15 cellular contexts compared by ENCODE assay signal in the genomic region with DNA sequence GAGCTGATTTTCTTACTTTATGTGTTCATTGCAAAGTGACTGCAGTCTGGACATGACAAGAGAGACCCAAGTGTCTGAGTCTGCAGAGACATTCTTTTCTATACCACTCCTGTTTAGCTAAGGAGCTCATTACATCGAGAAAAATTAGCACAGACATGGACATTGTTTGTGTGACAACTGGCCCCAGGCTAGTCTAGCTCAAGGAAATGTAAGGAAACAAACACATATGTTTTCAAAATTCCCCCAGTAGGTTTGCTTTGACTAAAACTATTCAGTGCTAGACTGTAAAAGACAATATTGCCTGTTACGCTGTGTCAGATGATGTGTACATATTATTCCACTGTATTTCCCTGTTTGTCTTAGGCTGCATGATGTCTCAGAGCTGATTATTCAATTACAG. TPM values are rescaled to one million over a fixed set of nuclear protein-coding genes. Genes with fewer than 3 reads are reported as not detected.
A peak's percentile ranks its signal among the peaks of the same experiment; 100 is the strongest.
DNase-seq lines count a peak whose midpoint lies in the region; ATAC-seq and TF ChIP-seq lines count a peak whose summit lies in the region.
"Had no signal": no experiment of that assay in that cellular context is flagged by ENCODE, and none has a peak within 500 bp of the region (broad histone marks: within the 10 kb centered on the region; RNA-seq: fewer than 3 reads in every experiment).

No MANE protein-coding gene starts in this region.

- no peak for TF ChIP-seq CTCF in LNCaP clone FGC (IDR thresholded peaks at IDR 0.05; ENCODE audit: control insufficient read depth, extremely low read depth, insufficient read depth)
- TF ChIP-seq CTCF in MCF 10A (IDR thresholded peaks at IDR 0.05; ENCODE audit: unreplicated experiment), result no peak

- intact Hi-C loops in MCF 10A (cut with micrococcal nuclease), result no loop called here

- CTCF ChIA-PET in MCF 10A (lab: Yijun Ruan, JAX), result no interaction called here
- CTCF ChIA-PET in activated naive CD4-positive, alpha-beta T cell treated with anti-CD3 and anti-CD28 coated beads, Interleukin-2, amount 10 ng/mL, durations not matched to agents 7 days and 5 days (lab: Charles Lee), result no interaction called here

- H3K4me3 ChIP-seq in LNCaP clone FGC (ENCODE audit: low read depth, low read length), result no peak overlapping the region
- H3K4me3 ChIP-seq: BLaER1, GM23248 had no signal

- no peaks in the 10 kb centered on the region for H3K9me3 Mint-ChIP-seq in MCF 10A (ENCODE audit: unreplicated experiment)
- H3K9me3 Mint-ChIP-seq in activated naive CD4-positive, alpha-beta T cell treated with anti-CD3 and anti-CD28 coated beads, Interleukin-2, amount 10 ng/mL, durations not matched to agents 7 days and 5 days, result no peaks in the 10 kb centered on the region
- no peaks in the 10 kb centered on the region for H3K9me3 Mint-ChIP-seq in T-helper 2 cell treated with Interferon-gamma antibody and Interleukin-4, amounts not matched to agents 5 μg/mL and 100 μg/mL, for 36 hours
- H3K9me3 Mint-ChIP-seq: CD8-positive, alpha-beta T cell had no signal

- peak; percentile 41 for ATAC-seq in esophagus mucosa
- ATAC-seq: CD8-positive, alpha-beta T cell had no signal

- DNase-seq in COLO829 (ENCODE audit: low spot score) (peak; percentile 45), LNCaP clone FGC (ENCODE audit: low read depth) (peak; percentile 26), MCF 10A (ENCODE audit: unreplicated experiment) (no peak)
- DNase-seq in activated naive CD4-positive, alpha-beta T cell treated with anti-CD3 and anti-CD28 coated beads, Interleukin-2, amount 10 ng/mL, durations not matched to agents 7 days and 5 days, result no peak
- no peak for DNase-seq in T-helper 2 cell treated with Interferon-gamma antibody and Interleukin-4, amounts not matched to agents 5 μg/mL and 100 μg/mL, for 36 hours (ENCODE audit: low spot score)
- DNase-seq: CD4-positive, CD25-positive, alpha-beta regulatory T cell; CD8-positive, alpha-beta T cell; DMS53; DMS79 treated with DMSO at 0.1 percent for 48 hours; GM23248; H7; HCEC 1CT had no signal

- H3K4me1 Mint-ChIP-seq in MCF 10A (ENCODE audit: insufficient read depth, unreplicated experiment), result no peaks in the 10 kb centered on the region
- no peaks in the 10 kb centered on the region for H3K4me1 Mint-ChIP-seq in activated naive CD4-positive, alpha-beta T cell treated with anti-CD3 and anti-CD28 coated beads, Interleukin-2, amount 10 ng/mL, durations not matched to agents 7 days and 5 days
- H3K4me1 Mint-ChIP-seq in T-helper 2 cell treated with Interferon-gamma antibody and Interleukin-4, amounts not matched to agents 5 μg/mL and 100 μg/mL, for 36 hours (ENCODE audit: low read depth), result no peaks in the 10 kb centered on the region
- H3K4me1 Mint-ChIP-seq: B cell; CD4-positive, CD25-positive, alpha-beta regulatory T cell had no signal

- H3K27ac Mint-ChIP-seq in MCF 10A (ENCODE audit: low read depth, unreplicated experiment), result no peak overlapping the region
- no peak overlapping the region for H3K27ac Mint-ChIP-seq in activated naive CD4-positive, alpha-beta T cell treated with anti-CD3 and anti-CD28 coated beads, Interleukin-2, amount 10 ng/mL, durations not matched to agents 7 days and 5 days
- H3K27ac Mint-ChIP-seq in T-helper 2 cell treated with Interferon-gamma antibody and Interleukin-4, amounts not matched to agents 5 μg/mL and 100 μg/mL, for 36 hours, result no peak overlapping the region
- H3K27ac Mint-ChIP-seq: B cell; CD4-positive, CD25-positive, alpha-beta regulatory T cell; CD8-positive, alpha-beta T cell had no signal

- no TSS peak for BruUV-seq in MCF 10A (replicated peaks; lab: Mats Ljungman, UMichigan)

- POLR2A ChIA-PET in MCF 10A (lab: Yijun Ruan, JAX), result interaction anchor here (0.6 kb wide), 1 partner anchor 504 kb away, joined by 4 read pairs; no protein-coding TSS in a partner anchor

- H3K27me3 Mint-ChIP-seq in MCF 10A (ENCODE audit: insufficient read depth, unreplicated experiment), result no peaks in the 10 kb centered on the region
- no peaks in the 10 kb centered on the region for H3K27me3 Mint-ChIP-seq in activated naive CD4-positive, alpha-beta T cell treated with anti-CD3 and anti-CD28 coated beads, Interleukin-2, amount 10 ng/mL, durations not matched to agents 7 days and 5 days
- peaks cover 8% of the 10 kb centered on the region for H3K27me3 Mint-ChIP-seq in T-helper 2 cell treated with Interferon-gamma antibody and Interleukin-4, amounts not matched to agents 5 μg/mL and 100 μg/mL, for 36 hours (ENCODE audit: low read depth)

- no peak overlapping the region for H3K4me3 Mint-ChIP-seq in MCF 10A (ENCODE audit: unreplicated experiment)
- no peak overlapping the region for H3K4me3 Mint-ChIP-seq in activated naive CD4-positive, alpha-beta T cell treated with anti-CD3 and anti-CD28 coated beads, Interleukin-2, amount 10 ng/mL, durations not matched to agents 7 days and 5 days
- no peak overlapping the region for H3K4me3 Mint-ChIP-seq in T-helper 2 cell treated with Interferon-gamma antibody and Interleukin-4, amounts not matched to agents 5 μg/mL and 100 μg/mL, for 36 hours
- H3K4me3 Mint-ChIP-seq: B cell; CD4-positive, CD25-positive, alpha-beta regulatory T cell; CD8-positive, alpha-beta T cell had no signal

- no peaks in the 10 kb centered on the region for H3K36me3 Mint-ChIP-seq in MCF 10A (ENCODE audit: insufficient read depth, unreplicated experiment)
- H3K36me3 Mint-ChIP-seq in activated naive CD4-positive, alpha-beta T cell treated with anti-CD3 and anti-CD28 coated beads, Interleukin-2, amount 10 ng/mL, durations not matched to agents 7 days and 5 days, result no peaks in the 10 kb centered on the region
- H3K36me3 Mint-ChIP-seq in T-helper 2 cell treated with Interferon-gamma antibody and Interleukin-4, amounts not matched to agents 5 μg/mL and 100 μg/mL, for 36 hours (ENCODE audit: low read depth), result no peaks in the 10 kb centered on the region
- H3K36me3 Mint-ChIP-seq: CD4-positive, CD25-positive, alpha-beta regulatory T cell had no signal

RNA-seq across cellular contexts. Expression of gene TPRG1, which starts 40.9 kb away (rescaled TPM):
- total RNA-seq in esophagus mucosa (30.4 TPM), MCF 10A (2022) (1.5 and 2.0 TPM in 2 replicates)
- total RNA-seq: GM23248 had no signal

Comparison
In these comparisons a context has a peak if more than half of its experiments do, and no peak if none do; other contexts are left out.
1. DNase-seq: peak in COLO829 (single experiment) and LNCaP clone FGC (single experiment); none in MCF 10A (single experiment), activated naive CD4-positive, alpha-beta T cell treated with anti-CD3 and anti-CD28 coated beads, Interleukin-2, amount 10 ng/mL, durations not matched to agents 7 days and 5 days (single experiment) and T-helper 2 cell treated with Interferon-gamma antibody and Interleukin-4, amounts not matched to agents 5 μg/mL and 100 μg/mL, for 36 hours (single experiment).
2. RNA of gene TPRG1, which starts 40.9 kb away (total RNA-seq): 30.4 TPM in esophagus mucosa (single experiment); 1.5 to 2.0 TPM in MCF 10A; every median in the first group is over 10 times any median in the second.